In the genomic region with DNA sequence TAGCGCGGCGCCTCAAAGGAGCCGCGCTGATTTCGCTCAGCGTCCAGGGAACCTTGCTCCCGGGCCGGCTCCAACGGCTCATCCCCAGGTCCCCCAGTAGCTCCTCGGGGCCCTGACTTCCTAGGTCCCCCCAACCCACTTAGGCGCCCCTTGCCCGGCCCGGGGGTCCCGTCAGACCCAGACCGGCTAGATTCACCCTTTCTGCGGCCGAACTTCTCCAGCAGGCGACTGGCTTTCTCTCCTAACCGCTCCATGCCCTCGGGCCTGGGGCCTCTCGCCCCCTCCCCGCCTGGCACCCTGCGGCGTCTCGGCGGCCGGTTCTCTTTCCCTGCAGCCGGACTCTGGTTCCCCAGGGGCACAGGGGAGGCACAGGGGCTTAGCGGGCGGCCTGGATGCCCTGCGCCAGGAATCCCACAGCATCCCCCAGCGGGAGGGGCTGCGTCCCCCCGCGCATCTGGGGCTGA, we compare ENCODE assay signal across 8 cellular contexts. TPM values are rescaled to one million over a fixed set of nuclear protein-coding genes. Genes with fewer than 3 reads are reported as not detected.
DNase-seq lines count a peak whose midpoint lies in the region; ATAC-seq, FAIRE-seq and TF ChIP-seq lines count a peak whose summit lies in the region.

No MANE protein-coding gene starts in this region.

- FAIRE-seq in endothelial cell of umbilical vein (lab: Jason Lieb, UNC) (no peak), HTR-8/SVneo (lab: Jason Lieb, UNC) (no peak)

- H3K9me3 Mint-ChIP-seq in neural progenitor cell: peaks cover 2% of the 10 kb centered on the region

- H3K9ac ChIP-seq in BLaER1 treated with 17β-estradiol and CSF1 and Interleukin-3, amounts not matched to agents 10 nM and 100 nM: peak overlapping the region; percentile 66 to 85 (median 80)
- peak overlapping the region; percentile 92 for H3K9ac ChIP-seq in endothelial cell of umbilical vein (replicated peaks; ENCODE audit: extremely low read depth, insufficient read depth, low read length)
- H3K9ac ChIP-seq in neural progenitor cell: peak overlapping the region; percentile 91

- no peak overlapping the region for H3K4me3 Mint-ChIP-seq in neural progenitor cell

- peaks cover 46% of the 10 kb centered on the region for H3K79me2 ChIP-seq in endothelial cell of umbilical vein (ENCODE audit: control insufficient read depth, insufficient read depth, low read length)
- H3K79me2 ChIP-seq in neural progenitor cell (ENCODE audit: low read depth): peaks cover 75% of the 10 kb centered on the region

- BruUV-seq in endothelial cell of umbilical vein (replicated peaks; lab: Mats Ljungman, UMichigan): TSS peak; percentile 1

- H3K4me3 ChIP-seq in BLaER1 treated with 17β-estradiol and CSF1 and Interleukin-3, amounts not matched to agents 10 nM and 100 nM: peak overlapping the region; percentile 66 to 84 (median 76)
- H3K4me3 ChIP-seq in LNCaP clone FGC (ENCODE audit: low read depth, low read length): peak overlapping the region; percentile 88
- peak overlapping the region; percentile 61 to 89 (median 83) for H3K4me3 ChIP-seq in endothelial cell of umbilical vein (replicated peaks in 1 of 3; ENCODE audit: insufficient read depth in 1 of 3, low read depth in 1 of 3, low read length in 3 of 3)
- peak overlapping the region; percentile 88 for H3K4me3 ChIP-seq in neural progenitor cell

- DNase-seq in LNCaP clone FGC (ENCODE audit: low read depth) (no peak), endothelial cell of umbilical vein (ENCODE audit: low read depth, low spot score) (peak; percentile 28), neural progenitor cell (ENCODE audit: low spot score) (no peak), HTR-8/SVneo (ENCODE audit: insufficient read length, low spot score) (no peak), NCI-H146 (lab: John Stamatoyannopoulos, UW) (no peak), NCI-H1048 (lab: John Stamatoyannopoulos, UW) (no peak)

- H3K9me1 ChIP-seq in endothelial cell of umbilical vein (replicated peaks; ENCODE audit: control insufficient read depth, extremely low read depth, insufficient read depth, low read length): no peaks in the 10 kb centered on the region

- POLR2A ChIA-PET in endothelial cell of umbilical vein (lab: Charles Lee): interaction anchor here (0.6 to 2.6 kb wide), 6 partner anchors 9 to 156 kb away, joined by 3 to 8 read pairs (median 4); no protein-coding TSS in a partner anchor

- H3K4me1 Mint-ChIP-seq in neural progenitor cell: peaks cover 33% of the 10 kb centered on the region

- no peak for TF ChIP-seq CTCF in LNCaP clone FGC (IDR thresholded peaks at IDR 0.05; ENCODE audit: control insufficient read depth, extremely low read depth, insufficient read depth)
- no peak for TF ChIP-seq CTCF in endothelial cell of umbilical vein (IDR thresholded peaks at IDR 0.05; ENCODE audit: extremely low read depth in 1 of 2, insufficient read depth in 1 of 2, low read depth in 1 of 2, low read length in 2 of 2)
- no peak for TF ChIP-seq CTCF in neural progenitor cell (IDR thresholded peaks at IDR 0.05)

- peaks cover under 1 to 68% (median 60%) of the 10 kb centered on the region in 10 experiments; a peak in 18 of 20 replicates for H3K4me1 ChIP-seq in BLaER1 treated with 17β-estradiol and CSF1 and Interleukin-3, amounts not matched to agents 10 nM and 100 nM
- H3K4me1 ChIP-seq in endothelial cell of umbilical vein (ENCODE audit: control insufficient read depth, extremely low read depth, insufficient read depth, low read length) (peaks cover 38% of the 10 kb centered on the region), neural progenitor cell (peaks cover 28% of the 10 kb centered on the region)

- peaks cover 0 to 8% (median 0%) of the 10 kb centered on the region in 11 experiments; a peak in 4 of 22 replicates for H3K36me3 ChIP-seq in BLaER1 treated with 17β-estradiol and CSF1 and Interleukin-3, amounts not matched to agents 10 nM and 100 nM
- H3K36me3 ChIP-seq in endothelial cell of umbilical vein (ENCODE audit: control insufficient read depth in 2 of 2, extremely low read depth in 1 of 2, insufficient read depth in 2 of 2, low read length in 2 of 2) (peaks cover 0 to 3% of the 10 kb centered on the region in 2 experiments), neural progenitor cell (no peaks in the 10 kb centered on the region)

- dilution Hi-C loops in endothelial cell of umbilical vein (cut with MboI; ENCODE audit: extremely low pct_ligation_motif_present, low sequenced_read_pairs): loop anchor here (10.0 kb wide), 1 partner anchor 83 kb away; no protein-coding TSS in a partner anchor

- H3K27ac Mint-ChIP-seq in neural progenitor cell: no peak overlapping the region

- H2AFZ ChIP-seq in endothelial cell of umbilical vein (ENCODE audit: low read depth, low read length): peak overlapping the region; percentile 39
- no peak overlapping the region for H2AFZ ChIP-seq in neural progenitor cell (replicated peaks)

- no peak for TF ChIP-seq POLR2A in endothelial cell of umbilical vein (IDR thresholded peaks at IDR 0.05; ENCODE audit: low read depth, low read length)

- peak overlapping the region; percentile 88 to 100 (median 96) for H3K4me2 ChIP-seq in BLaER1 treated with 17β-estradiol and CSF1 and Interleukin-3, amounts not matched to agents 10 nM and 100 nM
- peak overlapping the region; percentile 52 for H3K4me2 ChIP-seq in endothelial cell of umbilical vein (ENCODE audit: insufficient read depth, low read length)
- H3K4me2 ChIP-seq in neural progenitor cell: peak overlapping the region; percentile 92

- H3K27me3 ChIP-seq in BLaER1 treated with 17β-estradiol and CSF1 and Interleukin-3, amounts not matched to agents 10 nM and 100 nM: peaks cover 20 to 40% (median 30%) of the 10 kb centered on the region in 11 experiments
- no peaks in the 10 kb centered on the region for H3K27me3 ChIP-seq in endothelial cell of umbilical vein (ENCODE audit: control insufficient read depth in 2 of 2, insufficient read depth in 2 of 2, low read length in 2 of 2)
- H3K27me3 ChIP-seq in neural progenitor cell: no peaks in the 10 kb centered on the region

- no peaks in the 10 kb centered on the region for H3K9me3 ChIP-seq in BLaER1 treated with 17β-estradiol and CSF1 and Interleukin-3, amounts not matched to agents 10 nM and 100 nM (replicated peaks in 1 of 11)
- H3K9me3 ChIP-seq in endothelial cell of umbilical vein (replicated peaks; ENCODE audit: control insufficient read depth, insufficient read depth, low read length) (no peaks in the 10 kb centered on the region), neural progenitor cell (ENCODE audit: low read depth) (no peaks in the 10 kb centered on the region)

- CTCF ChIA-PET in endothelial cell of umbilical vein (lab: Charles Lee): interaction anchor here (0.8 to 17.1 kb wide), 17 partner anchors 9 to 426 kb away, joined by 3 to 1071 read pairs (median 9); a partner anchor contains a TSS

- intact Hi-C loops in endothelial cell of umbilical vein (cut with micrococcal nuclease): loop anchor here (1.0 to 10.0 kb wide), 3 partner anchors 25 to 595 kb away; a partner anchor contains a TSS

- peaks cover 7% of the 10 kb centered on the region for H3K27me3 Mint-ChIP-seq in neural progenitor cell (ENCODE audit: insufficient read depth, low read depth)

- H3K27ac ChIP-seq in BLaER1 treated with 17β-estradiol and CSF1 and Interleukin-3, amounts not matched to agents 10 nM and 100 nM: peak overlapping the region in 9 of 11 experiments; percentile 49 to 82 (median 75); a peak in 18 of 22 replicates
- peak overlapping the region; percentile 89 for H3K27ac ChIP-seq in endothelial cell of umbilical vein (ENCODE audit: insufficient read depth, low read depth, low read length)
- H3K27ac ChIP-seq in neural progenitor cell: peak overlapping the region; percentile 93

- peaks cover 0 to 27% (median 0%) of the 10 kb centered on the region in 11 experiments; a peak in 6 of 22 replicates for H4K20me1 ChIP-seq in BLaER1 treated with 17β-estradiol and CSF1 and Interleukin-3, amounts not matched to agents 10 nM and 100 nM
- no peaks in the 10 kb centered on the region for H4K20me1 ChIP-seq in endothelial cell of umbilical vein (replicated peaks; ENCODE audit: control insufficient read depth, extremely low read depth, insufficient read depth, low read length)
- peaks cover 53% of the 10 kb centered on the region for H4K20me1 ChIP-seq in neural progenitor cell (ENCODE audit: low read depth)

- peaks cover 69% of the 10 kb centered on the region for H3F3A ChIP-seq in neural progenitor cell (ENCODE audit: low read depth)

- H3K36me3 Mint-ChIP-seq in neural progenitor cell: peaks cover 20% of the 10 kb centered on the region

- ATAC-seq in HG03469 (IDR thresholded peaks at IDR 0.05; ENCODE audit: unreplicated experiment): no peak

RNA-seq across cellular contexts. Expression of a gene that starts 0.3 kb away (rescaled TPM):
- total RNA-seq in endothelial cell of umbilical vein (54.1 and 61.7 TPM in 2 replicates), neural progenitor cell (ENCODE audit: low replicate concordance) (99.6 and 147 TPM in 2 replicates)
- 50.0 and 50.7 TPM in 2 replicates for polyA plus RNA-seq in endothelial cell of umbilical vein
- polyA plus RNA-seq in endothelial cell of umbilical vein (2011; cell fraction: cytosol; rRNA removed): 41.4 and 44.7 TPM in 2 replicates
- 64.2 and 66.4 TPM in 2 replicates for polyA plus RNA-seq in endothelial cell of umbilical vein (2011; cell fraction: nucleus; rRNA removed)
- polyA plus RNA-seq in endothelial cell of umbilical vein (2012): 24.6 and 40.3 TPM in 2 replicates
- 144 and 157 TPM in 2 replicates for polyA minus RNA-seq in endothelial cell of umbilical vein
- polyA minus RNA-seq in endothelial cell of umbilical vein (2011; cell fraction: cytosol; rRNA and poly(A)+ RNA removed): 62.4 TPM
- polyA minus RNA-seq in endothelial cell of umbilical vein (2011; cell fraction: nucleus; rRNA and poly(A)+ RNA removed): 65.9 and 69.6 TPM in 2 replicates

RNA-seq across cellular contexts. Expression of a gene that starts 25.2 kb away (rescaled TPM):
- 33.8 and 37.4 TPM in 2 replicates for total RNA-seq in endothelial cell of umbilical vein
- polyA plus RNA-seq in endothelial cell of umbilical vein: 23.5 and 30.3 TPM in 2 replicates
- polyA plus RNA-seq in endothelial cell of umbilical vein (2011; cell fraction: cytosol; rRNA removed): 40.9 and 41.1 TPM in 2 replicates
- polyA plus RNA-seq in endothelial cell of umbilical vein (2011; cell fraction: nucleus; rRNA removed): 60.0 and 60.8 TPM in 2 replicates
- polyA plus RNA-seq in endothelial cell of umbilical vein (2012): 29.9 and 35.9 TPM in 2 replicates
- 23.1 and 29.5 TPM in 2 replicates for polyA minus RNA-seq in endothelial cell of umbilical vein
- polyA minus RNA-seq in endothelial cell of umbilical vein (2011; cell fraction: cytosol; rRNA and poly(A)+ RNA removed): 29.3 TPM
- polyA minus RNA-seq in endothelial cell of umbilical vein (2011; cell fraction: nucleus; rRNA and poly(A)+ RNA removed): 17.8 and 31.6 TPM in 2 replicates
- total RNA-seq in neural progenitor cell (ENCODE audit: low replicate concordance): 93.3 and 103 TPM in 2 replicates

RNA-seq across cellular contexts. Expression of a gene that starts 27.9 kb away (rescaled TPM):
- total RNA-seq in endothelial cell of umbilical vein (5.4 and 7.1 TPM in 2 replicates), neural progenitor cell (ENCODE audit: low replicate concordance) (8.2 and 11.0 TPM in 2 replicates)
- polyA plus RNA-seq in endothelial cell of umbilical vein: 9.2 and 10.0 TPM in 2 replicates
- polyA plus RNA-seq in endothelial cell of umbilical vein (2011; cell fraction: cytosol; rRNA removed): 9.5 and 10.0 TPM in 2 replicates
- 11.5 and 18.1 TPM in 2 replicates for polyA plus RNA-seq in endothelial cell of umbilical vein (2011; cell fraction: nucleus; rRNA removed)
- 5.9 and 6.8 TPM in 2 replicates for polyA plus RNA-seq in endothelial cell of umbilical vein (2012)
- 16.4 and 19.1 TPM in 2 replicates for polyA minus RNA-seq in endothelial cell of umbilical vein
- 5.2 TPM for polyA minus RNA-seq in endothelial cell of umbilical vein (2011; cell fraction: cytosol; rRNA and poly(A)+ RNA removed)
- 5.0 and 6.1 TPM in 2 replicates for polyA minus RNA-seq in endothelial cell of umbilical vein (2011; cell fraction: nucleus; rRNA and poly(A)+ RNA removed)

RNA-seq across cellular contexts. Expression of a gene that starts 52.7 kb away (rescaled TPM):
- 214 and 236 TPM in 2 replicates for total RNA-seq in endothelial cell of umbilical vein
- 459 and 464 TPM in 2 replicates for polyA plus RNA-seq in endothelial cell of umbilical vein
- polyA plus RNA-seq in endothelial cell of umbilical vein (2011; cell fraction: cytosol; rRNA removed): 355 and 404 TPM in 2 replicates
- 144 and 152 TPM in 2 replicates for polyA plus RNA-seq in endothelial cell of umbilical vein (2011; cell fraction: nucleus; rRNA removed)
- 223 and 262 TPM in 2 replicates for polyA plus RNA-seq in endothelial cell of umbilical vein (2012)
- 286 and 312 TPM in 2 replicates for polyA minus RNA-seq in endothelial cell of umbilical vein
- polyA minus RNA-seq in endothelial cell of umbilical vein (2011; cell fraction: cytosol; rRNA and poly(A)+ RNA removed): 207 TPM
- 42.4 and 46.8 TPM in 2 replicates for polyA minus RNA-seq in endothelial cell of umbilical vein (2011; cell fraction: nucleus; rRNA and poly(A)+ RNA removed)
- 154 and 223 TPM in 2 replicates for total RNA-seq in neural progenitor cell (ENCODE audit: low replicate concordance)

RNA-seq across cellular contexts. Expression of a gene that starts 52.9 kb away (rescaled TPM):
- total RNA-seq in endothelial cell of umbilical vein: 67.2 and 73.1 TPM in 2 replicates
- polyA plus RNA-seq in endothelial cell of umbilical vein: 185 and 197 TPM in 2 replicates
- 149 and 155 TPM in 2 replicates for polyA plus RNA-seq in endothelial cell of umbilical vein (2011; cell fraction: cytosol; rRNA removed)
- polyA plus RNA-seq in endothelial cell of umbilical vein (2011; cell fraction: nucleus; rRNA removed): 153 and 169 TPM in 2 replicates
- polyA plus RNA-seq in endothelial cell of umbilical vein (2012): 59.8 and 91.5 TPM in 2 replicates
- 170 and 188 TPM in 2 replicates for polyA minus RNA-seq in endothelial cell of umbilical vein
- polyA minus RNA-seq in endothelial cell of umbilical vein (2011; cell fraction: cytosol; rRNA and poly(A)+ RNA removed): 142 TPM
- 38.8 and 62.8 TPM in 2 replicates for polyA minus RNA-seq in endothelial cell of umbilical vein (2011; cell fraction: nucleus; rRNA and poly(A)+ RNA removed)
- 54.6 and 97.6 TPM in 2 replicates for total RNA-seq in neural progenitor cell (ENCODE audit: low replicate concordance)
